In genomic region chr22:44971651-44972362, GRCh38 we compare ENCODE assay signal across 20 cellular contexts. TPM values are rescaled to one million over a fixed set of nuclear protein-coding genes. Genes with fewer than 3 reads are reported as not detected.
A peak's percentile ranks its signal among the peaks of the same experiment; 100 is the strongest.
DNase-seq lines count a peak whose midpoint lies in the region; ATAC-seq, FAIRE-seq and TF ChIP-seq lines count a peak whose summit lies in the region.
"Had no signal": no experiment of that assay in that cellular context is flagged by ENCODE, and none has a peak within 500 bp of the region (broad histone marks: within the 10 kb centered on the region; RNA-seq: fewer than 3 reads in every experiment).

No MANE protein-coding gene starts in this region.

- H3K9ac ChIP-seq in astrocyte (ENCODE audit: low read length) (no peak overlapping the region), neural progenitor cell (no peak overlapping the region)

- POLR2A ChIA-PET in activated CD8-positive, alpha-beta T cell treated with anti-CD3 and anti-CD28 coated beads for 36 hours (lab: Charles Lee) = interaction anchor here (0.7 kb wide), 1 partner anchor 1006 kb away, joined by 3 read pairs; no protein-coding TSS in a partner anchor
- POLR2A ChIA-PET in activated CD8-positive, alpha-beta T cell treated with anti-CD3 and anti-CD28 coated beads, Interleukin-2, amount 10 ng/mL, durations not matched to agents 7 days and 5 days (lab: Charles Lee) = no interaction called here

- no peaks in the 10 kb centered on the region for H3K27me3 ChIP-seq in astrocyte (ENCODE audit: insufficient read depth, low read length)
- no peaks in the 10 kb centered on the region for H3K27me3 ChIP-seq in neural progenitor cell
- H3K27me3 ChIP-seq: BE2C, breast epithelium, vagina had no signal

- H3K4me3 Mint-ChIP-seq in activated CD8-positive, alpha-beta T cell treated with anti-CD3 and anti-CD28 coated beads for 36 hours = peak overlapping the region; percentile 5
- H3K4me3 Mint-ChIP-seq in activated CD8-positive, alpha-beta T cell treated with anti-CD3 and anti-CD28 coated beads, Interleukin-2, amount 10 ng/mL, durations not matched to agents 7 days and 5 days = no peak overlapping the region
- H3K4me3 Mint-ChIP-seq in astrocyte (ENCODE audit: unreplicated experiment) (no peak overlapping the region), neural progenitor cell (no peak overlapping the region)
- H3K4me3 Mint-ChIP-seq in activated T-helper 1 cell treated with anti-CD3 and anti-CD28 coated beads, Interleukin-12 subunit alpha, Interleukin-12 subunit beta, Interleukin-2, Interleukin-4 antibody, amounts not matched to agents 30 ng/mL and 10 ng/mL and 1 ng/mL, durations not matched to agents 14 hours and 24 hours and 36 hours = no peak overlapping the region

- peaks cover 10% of the 10 kb centered on the region for H3F3A ChIP-seq in neural progenitor cell (ENCODE audit: low read depth)

- ATAC-seq in activated CD8-positive, alpha-beta T cell treated with anti-CD3 and anti-CD28 coated beads for 36 hours = peak; percentile 26
- ATAC-seq in activated CD8-positive, alpha-beta T cell treated with anti-CD3 and anti-CD28 coated beads, Interleukin-2, amount 10 ng/mL, durations not matched to agents 7 days and 5 days = no peak
- ATAC-seq in HG02610 (IDR thresholded peaks at IDR 0.05; ENCODE audit: unreplicated experiment) = no peak
- ATAC-seq: A549, foreskin keratinocyte, HepG2, PC-3 had no signal

- CTCF ChIA-PET in activated CD8-positive, alpha-beta T cell treated with anti-CD3 and anti-CD28 coated beads for 36 hours (lab: Charles Lee) = no interaction called here
- CTCF ChIA-PET in activated CD8-positive, alpha-beta T cell treated with anti-CD3 and anti-CD28 coated beads, Interleukin-2, amount 10 ng/mL, durations not matched to agents 7 days and 5 days (lab: Charles Lee) = no interaction called here

- no peaks in the 10 kb centered on the region for H3K4me1 Mint-ChIP-seq in activated CD8-positive, alpha-beta T cell treated with anti-CD3 and anti-CD28 coated beads for 36 hours (ENCODE audit: low read depth)
- peaks cover 3% of the 10 kb centered on the region for H3K4me1 Mint-ChIP-seq in activated CD8-positive, alpha-beta T cell treated with anti-CD3 and anti-CD28 coated beads, Interleukin-2, amount 10 ng/mL, durations not matched to agents 7 days and 5 days (ENCODE audit: low read depth)
- H3K4me1 Mint-ChIP-seq in astrocyte (ENCODE audit: low read depth, unreplicated experiment) (no peaks in the 10 kb centered on the region), neural progenitor cell (peaks cover 14% of the 10 kb centered on the region)
- H3K4me1 Mint-ChIP-seq in activated T-helper 1 cell treated with anti-CD3 and anti-CD28 coated beads, Interleukin-12 subunit alpha, Interleukin-12 subunit beta, Interleukin-2, Interleukin-4 antibody, amounts not matched to agents 30 ng/mL and 10 ng/mL and 1 ng/mL, durations not matched to agents 14 hours and 24 hours and 36 hours (ENCODE audit: low read depth) = no peaks in the 10 kb centered on the region

- H3K4me3 ChIP-seq in astrocyte (ENCODE audit: insufficient read depth, low read depth, low read length) = no peak overlapping the region
- no peak overlapping the region for H3K4me3 ChIP-seq in neural progenitor cell
- H3K4me3 ChIP-seq: A549, breast epithelium, vagina had no signal

- FAIRE-seq in astrocyte (lab: Jason Lieb, UNC) = no peak
- FAIRE-seq: A549, GM12891, HepG2 had no signal

- H3K79me2 ChIP-seq in astrocyte (ENCODE audit: insufficient read depth, low read length) (no peaks in the 10 kb centered on the region), neural progenitor cell (ENCODE audit: low read depth) (peaks cover 83% of the 10 kb centered on the region)

- no peaks in the 10 kb centered on the region for H3K9me3 Mint-ChIP-seq in activated CD8-positive, alpha-beta T cell treated with anti-CD3 and anti-CD28 coated beads for 36 hours
- H3K9me3 Mint-ChIP-seq in activated CD8-positive, alpha-beta T cell treated with anti-CD3 and anti-CD28 coated beads, Interleukin-2, amount 10 ng/mL, durations not matched to agents 7 days and 5 days (ENCODE audit: insufficient read depth) = no peaks in the 10 kb centered on the region
- no peaks in the 10 kb centered on the region for H3K9me3 Mint-ChIP-seq in astrocyte (ENCODE audit: unreplicated experiment)
- H3K9me3 Mint-ChIP-seq in neural progenitor cell = no peaks in the 10 kb centered on the region
- H3K9me3 Mint-ChIP-seq in activated T-helper 1 cell treated with anti-CD3 and anti-CD28 coated beads, Interleukin-12 subunit alpha, Interleukin-12 subunit beta, Interleukin-2, Interleukin-4 antibody, amounts not matched to agents 30 ng/mL and 10 ng/mL and 1 ng/mL, durations not matched to agents 14 hours and 24 hours and 36 hours = no peaks in the 10 kb centered on the region

- H3K9me3 ChIP-seq in astrocyte (ENCODE audit: insufficient read depth, low read depth, low read length) = no peaks in the 10 kb centered on the region
- H3K9me3 ChIP-seq in neural progenitor cell (ENCODE audit: low read depth) = no peaks in the 10 kb centered on the region
- H3K9me3 ChIP-seq: A549, BE2C, breast epithelium, vagina had no signal

- H3K27ac ChIP-seq in astrocyte (ENCODE audit: low read depth, low read length) (no peak overlapping the region), neural progenitor cell (no peak overlapping the region)
- H3K27ac ChIP-seq: A549, foreskin keratinocyte, vagina had no signal

- peaks cover 7% of the 10 kb centered on the region for H3K27me3 Mint-ChIP-seq in activated CD8-positive, alpha-beta T cell treated with anti-CD3 and anti-CD28 coated beads for 36 hours
- no peaks in the 10 kb centered on the region for H3K27me3 Mint-ChIP-seq in activated CD8-positive, alpha-beta T cell treated with anti-CD3 and anti-CD28 coated beads, Interleukin-2, amount 10 ng/mL, durations not matched to agents 7 days and 5 days (ENCODE audit: low read depth)
- H3K27me3 Mint-ChIP-seq in astrocyte (ENCODE audit: low read depth, unreplicated experiment) (peaks cover 3% of the 10 kb centered on the region), neural progenitor cell (ENCODE audit: insufficient read depth, low read depth) (peaks cover 4% of the 10 kb centered on the region)
- no peaks in the 10 kb centered on the region for H3K27me3 Mint-ChIP-seq in activated T-helper 1 cell treated with anti-CD3 and anti-CD28 coated beads, Interleukin-12 subunit alpha, Interleukin-12 subunit beta, Interleukin-2, Interleukin-4 antibody, amounts not matched to agents 30 ng/mL and 10 ng/mL and 1 ng/mL, durations not matched to agents 14 hours and 24 hours and 36 hours (ENCODE audit: insufficient read depth)

- H3K4me2 ChIP-seq in astrocyte (ENCODE audit: low read length) (peak overlapping the region; percentile 8), neural progenitor cell (no peak overlapping the region)
- H3K4me2 ChIP-seq: A549 had no signal

- peaks cover 32% of the 10 kb centered on the region for H4K20me1 ChIP-seq in astrocyte (ENCODE audit: insufficient read depth, low read length)
- peaks cover 100% of the 10 kb centered on the region for H4K20me1 ChIP-seq in neural progenitor cell (ENCODE audit: low read depth)

- no peaks in the 10 kb centered on the region for H3K36me3 ChIP-seq in astrocyte (ENCODE audit: insufficient read depth, low read length)
- no peaks in the 10 kb centered on the region for H3K36me3 ChIP-seq in neural progenitor cell
- H3K36me3 ChIP-seq: BE2C, breast epithelium, vagina had no signal

- H2AFZ ChIP-seq in astrocyte (ENCODE audit: low read depth, low read length) (no peak overlapping the region), neural progenitor cell (replicated peaks) (no peak overlapping the region)

- intact Hi-C loops in activated CD8-positive, alpha-beta T cell treated with anti-CD3 and anti-CD28 coated beads for 36 hours (cut with micrococcal nuclease) = no loop called here
- intact Hi-C loops in activated T-helper 1 cell treated with anti-CD3 and anti-CD28 coated beads, Interleukin-12 subunit alpha, Interleukin-12 subunit beta, Interleukin-2, Interleukin-4 antibody, amounts not matched to agents 30 ng/mL and 10 ng/mL and 1 ng/mL, durations not matched to agents 14 hours and 24 hours and 36 hours (cut with micrococcal nuclease) = no loop called here

- TF ChIP-seq CTCF in activated CD8-positive, alpha-beta T cell treated with anti-CD3 and anti-CD28 coated beads for 36 hours (IDR thresholded peaks at IDR 0.05) = no peak
- TF ChIP-seq CTCF in astrocyte (IDR thresholded peaks at IDR 0.05; ENCODE audit: insufficient read depth, low read depth, low read length) (no peak), neural progenitor cell (IDR thresholded peaks at IDR 0.05) (no peak)

- no peaks in the 10 kb centered on the region for H3K36me3 Mint-ChIP-seq in activated CD8-positive, alpha-beta T cell treated with anti-CD3 and anti-CD28 coated beads for 36 hours (ENCODE audit: low read depth)
- no peaks in the 10 kb centered on the region for H3K36me3 Mint-ChIP-seq in activated CD8-positive, alpha-beta T cell treated with anti-CD3 and anti-CD28 coated beads, Interleukin-2, amount 10 ng/mL, durations not matched to agents 7 days and 5 days (ENCODE audit: low read depth)
- H3K36me3 Mint-ChIP-seq in astrocyte (ENCODE audit: low read depth, unreplicated experiment) = peaks cover 3% of the 10 kb centered on the region
- H3K36me3 Mint-ChIP-seq in neural progenitor cell = peaks cover 24% of the 10 kb centered on the region
- H3K36me3 Mint-ChIP-seq in activated T-helper 1 cell treated with anti-CD3 and anti-CD28 coated beads, Interleukin-12 subunit alpha, Interleukin-12 subunit beta, Interleukin-2, Interleukin-4 antibody, amounts not matched to agents 30 ng/mL and 10 ng/mL and 1 ng/mL, durations not matched to agents 14 hours and 24 hours and 36 hours (ENCODE audit: low read depth) = no peaks in the 10 kb centered on the region

- H3K4me1 ChIP-seq in astrocyte (ENCODE audit: insufficient read depth, low read length) (no peaks in the 10 kb centered on the region), neural progenitor cell (no peaks in the 10 kb centered on the region)
- H3K4me1 ChIP-seq: A549, BE2C, breast epithelium, foreskin keratinocyte, vagina had no signal

- peak overlapping the region; percentile 44 for H3K27ac Mint-ChIP-seq in activated CD8-positive, alpha-beta T cell treated with anti-CD3 and anti-CD28 coated beads for 36 hours
- H3K27ac Mint-ChIP-seq in activated CD8-positive, alpha-beta T cell treated with anti-CD3 and anti-CD28 coated beads, Interleukin-2, amount 10 ng/mL, durations not matched to agents 7 days and 5 days = no peak overlapping the region
- no peak overlapping the region for H3K27ac Mint-ChIP-seq in astrocyte (ENCODE audit: unreplicated experiment)
- peak overlapping the region; percentile 57 for H3K27ac Mint-ChIP-seq in neural progenitor cell
- H3K27ac Mint-ChIP-seq in activated T-helper 1 cell treated with anti-CD3 and anti-CD28 coated beads, Interleukin-12 subunit alpha, Interleukin-12 subunit beta, Interleukin-2, Interleukin-4 antibody, amounts not matched to agents 30 ng/mL and 10 ng/mL and 1 ng/mL, durations not matched to agents 14 hours and 24 hours and 36 hours = no peak overlapping the region

- DNase-seq in activated CD8-positive, alpha-beta T cell treated with anti-CD3 and anti-CD28 coated beads for 36 hours = no peak
- DNase-seq in activated CD8-positive, alpha-beta T cell treated with anti-CD3 and anti-CD28 coated beads, Interleukin-2, amount 10 ng/mL, durations not matched to agents 7 days and 5 days = no peak
- DNase-seq in ELF-1 (ENCODE audit: low read depth, low spot score) = peak; percentile 55
- DNase-seq in astrocyte (ENCODE audit: low read depth) = no peak
- DNase-seq in neural progenitor cell (ENCODE audit: low spot score) = no peak
- no peak for DNase-seq in activated T-helper 1 cell treated with anti-CD3 and anti-CD28 coated beads, Interleukin-12 subunit alpha, Interleukin-12 subunit beta, Interleukin-2, Interleukin-4 antibody, amounts not matched to agents 30 ng/mL and 10 ng/mL and 1 ng/mL, durations not matched to agents 14 hours and 24 hours and 36 hours (ENCODE audit: low spot score)
- no peak for DNase-seq in NCI-H1092 treated with DMSO at 0.1 percent for 48 hours (lab: John Stamatoyannopoulos, UW)
- DNase-seq: BE2C; Calu3; effector CD4-positive, alpha-beta T cell; MV-4-11; PC-3; SHP77 had no signal

RNA-seq across cellular contexts. Expression of gene PHF21B, which starts 38.0 kb away (rescaled TPM):
- total RNA-seq in activated CD8-positive, alpha-beta T cell treated with anti-CD3 and anti-CD28 coated beads for 36 hours = 1 to 10 TPM in 1 of 2 experiments, under 1 TPM in 1; 0.92 to 1.1 TPM
- under 1 TPM in 1 of 2 experiments, not detected in 1; 0.68 TPM for total RNA-seq in activated CD8-positive, alpha-beta T cell treated with anti-CD3 and anti-CD28 coated beads, Interleukin-2, amount 10 ng/mL, durations not matched to agents 7 days and 5 days
- total RNA-seq in astrocyte (6.0 and 6.3 TPM in 2 replicates), neural progenitor cell (ENCODE audit: low replicate concordance) (6.7 and 22.6 TPM in 2 replicates)
- total RNA-seq in activated T-helper 1 cell treated with anti-CD3 and anti-CD28 coated beads, Interleukin-12 subunit alpha, Interleukin-12 subunit beta, Interleukin-2, Interleukin-4 antibody, amounts not matched to agents 30 ng/mL and 10 ng/mL and 1 ng/mL, durations not matched to agents 14 hours and 24 hours and 36 hours = 0.21 TPM in 1 of 2 replicates, not detected in the other
- total RNA-seq: Calu3, HepG2, PC-3 had no signal

Comparison
In these comparisons a context has a peak if more than half of its experiments do, and no peak if none do; other contexts are left out.
1. H3K27ac Mint-ChIP-seq: peak in activated CD8-positive, alpha-beta T cell treated with anti-CD3 and anti-CD28 coated beads for 36 hours (single experiment) and neural progenitor cell (single experiment); none in activated CD8-positive, alpha-beta T cell treated with anti-CD3 and anti-CD28 coated beads, Interleukin-2, amount 10 ng/mL, durations not matched to agents 7 days and 5 days (single experiment), astrocyte (single experiment) and activated T-helper 1 cell treated with anti-CD3 and anti-CD28 coated beads, Interleukin-12 subunit alpha, Interleukin-12 subunit beta, Interleukin-2, Interleukin-4 antibody, amounts not matched to agents 30 ng/mL and 10 ng/mL and 1 ng/mL, durations not matched to agents 14 hours and 24 hours and 36 hours (single experiment).